Comparison of ENCODE assay signal across 14 cellular contexts in the genomic region with DNA sequence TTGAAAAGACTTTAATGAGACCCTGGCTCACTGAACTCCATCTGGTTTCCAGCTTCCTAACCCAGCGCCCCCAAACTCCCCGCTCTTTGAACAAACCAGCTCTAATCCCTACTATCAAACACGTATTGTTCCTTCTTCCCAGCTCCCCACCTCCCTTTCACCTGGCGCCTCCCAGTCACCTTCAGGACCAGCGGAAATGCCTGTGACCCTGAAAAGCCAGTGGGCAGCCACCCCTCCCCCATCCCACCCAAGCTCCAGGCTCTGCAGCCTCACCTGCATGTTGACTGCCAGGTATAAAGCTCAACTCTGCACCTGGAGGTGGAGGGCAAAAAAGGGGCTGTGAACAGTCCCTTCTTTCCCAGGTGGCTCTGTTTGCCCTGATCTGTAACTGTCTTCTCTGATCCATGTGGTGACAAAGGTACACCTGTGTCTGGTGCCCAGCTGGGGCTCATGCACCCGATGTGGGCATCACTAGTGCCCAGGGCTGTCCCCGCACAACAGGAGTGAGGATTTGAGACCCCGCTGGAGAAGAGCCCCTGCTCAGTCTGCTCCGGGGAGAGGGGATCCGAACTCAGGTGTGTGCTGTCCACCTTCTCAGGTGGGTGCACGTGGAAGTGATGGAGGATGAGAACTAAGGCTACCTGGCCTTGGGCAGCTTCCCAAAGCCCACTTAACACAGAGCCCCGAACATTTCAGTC.
A peak's percentile ranks its signal among the peaks of the same experiment; 100 is the strongest.
DNase-seq lines count a peak whose midpoint lies in the region; ATAC-seq, FAIRE-seq and TF ChIP-seq lines count a peak whose summit lies in the region.
"Had no signal": no experiment of that assay in that cellular context is flagged by ENCODE, and none has a peak within 500 bp of the region (broad histone marks: within the 10 kb centered on the region; RNA-seq: fewer than 3 reads in every experiment).

No MANE protein-coding gene starts in this region.

- TF ChIP-seq CTCF in kidney (IDR thresholded peaks at IDR 0.05; ENCODE audit: borderline replicate concordance, extremely low read depth, insufficient read depth), result no peak
- TF ChIP-seq CTCF in spleen (IDR thresholded peaks at IDR 0.05 in 8 of 11, conservative IDR thresholded peaks at IDR 0.05 in 3 of 11), result no peak

- H3K9me3 Mint-ChIP-seq in activated naive CD4-positive, alpha-beta T cell treated with anti-CD3 and anti-CD28 coated beads, Interleukin-2, amount 50 U/mL, for 72 hours, result no peaks in the 10 kb centered on the region
- H3K9me3 Mint-ChIP-seq: CD8-positive, alpha-beta T cell; dendritic cell treated with granulocyte-macrophage colony-stimulating factor and Interleukin-4, amounts not matched to agents 40 ng/mL and 50 ng/mL, for 4 days had no signal

- H3K9me3 ChIP-seq in kidney (ENCODE audit: control insufficient read depth in 1 of 2, low read length in 2 of 2), result no peaks in the 10 kb centered on the region
- H3K9me3 ChIP-seq in spleen, result no peaks in the 10 kb centered on the region
- H3K9me3 ChIP-seq: sigmoid colon had no signal

- peaks cover 0 to 60% (median 23%) of the 10 kb centered on the region in 7 donors for H3K27me3 ChIP-seq in spleen (replicated peaks in 1 of 7)

- WGBS in spleen, 5 donors, result 79 to 91% (median 86%) methylated on average over 10 to 12 of the region's 12 CpGs

- no peak overlapping the region for H3K9ac ChIP-seq in kidney (ENCODE audit: low read length in 2 of 2)

- H3K36me3 ChIP-seq in kidney (ENCODE audit: control insufficient read depth in 1 of 2, insufficient read depth in 2 of 2, low read length in 2 of 2) (no peaks in the 10 kb centered on the region), spleen (no peaks in the 10 kb centered on the region)
- H3K36me3 ChIP-seq: sigmoid colon had no signal

- peak overlapping the region in 1 of 2 donors; percentile 36 for H3K4me3 ChIP-seq in kidney (ENCODE audit: low read length in 2 of 2)
- no peak overlapping the region for H3K4me3 ChIP-seq in spleen
- H3K4me3 ChIP-seq: sigmoid colon, SK-N-MC had no signal

- no peak for TF ChIP-seq POLR2A in spleen (IDR thresholded peaks at IDR 0.05)

- no peak for FAIRE-seq in kidney (lab: Jason Lieb, UNC)

- DNase-seq in activated naive CD4-positive, alpha-beta T cell treated with Interleukin-2 at 50 U/mL for 16 hours, result peak; percentile 0
- DNase-seq in activated naive CD4-positive, alpha-beta T cell treated with anti-CD3 and anti-CD28 coated beads, Interleukin-2, amount 50 U/mL, for 72 hours (ENCODE audit: low spot score in 2 of 2), result no peak
- DNase-seq in activated CD8-positive, alpha-beta memory T cell treated with anti-CD3 and anti-CD28 coated beads, Interleukin-2, amount 50 U/mL, for 48 hours, result peak; percentile 25
- DNase-seq in kidney (peak; percentile 55), spleen (peak; percentile 58)
- DNase-seq in stimulated activated CD4-positive, alpha-beta T cell treated with anti-CD3 and anti-CD28 coated beads, Interleukin-4, amount 100 ng/mL, for 4 hours, result no peak
- DNase-seq: NCI-H1048, NCI-H2081 treated with DMSO at 0.1 percent for 48 hours, sigmoid colon had no signal

- intact Hi-C loops in kidney (cut with DNase I), result no loop called here
- intact Hi-C loops in spleen (cut with DNase I; ENCODE audit: low total_unique reads), result no loop called here

- no peak overlapping the region for H3K27ac Mint-ChIP-seq in activated naive CD4-positive, alpha-beta T cell treated with anti-CD3 and anti-CD28 coated beads, Interleukin-2, amount 50 U/mL, for 72 hours
- H3K27ac Mint-ChIP-seq: CD8-positive, alpha-beta T cell; dendritic cell treated with granulocyte-macrophage colony-stimulating factor and Interleukin-4, amounts not matched to agents 40 ng/mL and 50 ng/mL, for 4 days had no signal

- no peaks in the 10 kb centered on the region for H3K36me3 Mint-ChIP-seq in activated naive CD4-positive, alpha-beta T cell treated with anti-CD3 and anti-CD28 coated beads, Interleukin-2, amount 50 U/mL, for 72 hours
- H3K36me3 Mint-ChIP-seq: CD8-positive, alpha-beta T cell had no signal

- ATAC-seq in activated naive CD4-positive, alpha-beta T cell treated with anti-CD3 and anti-CD28 coated beads, Interleukin-2, amount 50 U/mL, for 72 hours, result no peak
- no peak for ATAC-seq in GM19395 (IDR thresholded peaks at IDR 0.05; ENCODE audit: unreplicated experiment)
- no peak for ATAC-seq in HG03439 (IDR thresholded peaks at IDR 0.05; ENCODE audit: unreplicated experiment)

- H3K27ac ChIP-seq in kidney (ENCODE audit: low read depth in 2 of 2, low read length in 2 of 2) (no peak overlapping the region), spleen (no peak overlapping the region)
- H3K27ac ChIP-seq: sigmoid colon, SK-N-MC had no signal

- H3K4me1 ChIP-seq in kidney (ENCODE audit: control insufficient read depth in 1 of 2, insufficient read depth in 1 of 2, low read depth in 1 of 2, low read length in 2 of 2) (peaks cover 0 to 2% of the 10 kb centered on the region in 2 donors), spleen (peaks cover 0 to 9% (median 7%) of the 10 kb centered on the region in 6 donors)

Comparison
In these comparisons a context has a peak if more than half of its experiments do, and no peak if none do; other contexts are left out.
1. DNase-seq: peak in activated naive CD4-positive, alpha-beta T cell treated with Interleukin-2 at 50 U/mL for 16 hours (single experiment), activated CD8-positive, alpha-beta memory T cell treated with anti-CD3 and anti-CD28 coated beads, Interleukin-2, amount 50 U/mL, for 48 hours (single experiment), kidney (single experiment) and spleen (single experiment); none in activated naive CD4-positive, alpha-beta T cell treated with anti-CD3 and anti-CD28 coated beads, Interleukin-2, amount 50 U/mL, for 72 hours (0 of 2) and stimulated activated CD4-positive, alpha-beta T cell treated with anti-CD3 and anti-CD28 coated beads, Interleukin-4, amount 100 ng/mL, for 4 hours (0 of 2).